In genomic region chr14:64632056-64632455, GRCh38 we compare ENCODE assay signal across 22 cellular contexts.
DNase-seq lines count a peak whose midpoint lies in the region; ATAC-seq, FAIRE-seq and TF ChIP-seq lines count a peak whose summit lies in the region.
"Had no signal": no experiment of that assay in that cellular context is flagged by ENCODE, and none has a peak within 500 bp of the region (broad histone marks: within the 10 kb centered on the region; RNA-seq: fewer than 3 reads in every experiment).

No MANE protein-coding gene starts in this region.

- H3K4ac ChIP-seq in IMR-90 (ENCODE audit: low read depth, low read length), result no peak overlapping the region

- ATAC-seq in A549 (no peak), IMR-90 (ENCODE audit: low read depth) (no peak), GM21526 (IDR thresholded peaks at IDR 0.05; ENCODE audit: low FRiP score, unreplicated experiment) (no peak)
- no peak for ATAC-seq in activated CD8-positive, alpha-beta T cell treated with anti-CD3 and anti-CD28 coated beads, Interleukin-2, amount 10 ng/mL, durations not matched to agents 7 days and 5 days
- ATAC-seq: body of pancreas, gastrocnemius medialis, Panc1 had no signal

- H2BK5ac ChIP-seq in IMR-90 (ENCODE audit: low read depth, low read length, poor library complexity, severe bottlenecking), result no peak overlapping the region

- WGBS in A549 (ENCODE audit: missing lambda C conversion rate), result 64% methylated on average over 5 of the region's 5 CpGs
- WGBS in IMR-90 (ENCODE audit: extremely low coverage in 2 of 2, insufficient read length in 1 of 2), 2 experiments, result 83% methylated on average over 2 of the region's 5 CpGs; no CpG with 5 or more reads in 1 of the 2 experiments

- H3K18ac ChIP-seq in IMR-90 (ENCODE audit: low read depth, low read length), result 0 out of 2 replicates have a peak overlapping the region, but pooled peaks have one; percentile 27

- TF ChIP-seq RAD21 in A549 (conservative IDR thresholded peaks at IDR 0.05 in 1 of 2, IDR thresholded peaks at IDR 0.05 in 1 of 2), result no peak
- TF ChIP-seq RAD21 in IMR-90 (IDR thresholded peaks at IDR 0.05; ENCODE audit: low read length), result no peak

- TF ChIP-seq CTCF in A549 (IDR thresholded peaks at IDR 0.05) (no peak), IMR-90 (conservative IDR thresholded peaks at IDR 0.05; ENCODE audit: low read depth, low read length) (no peak), dorsolateral prefrontal cortex (IDR thresholded peaks at IDR 0.05 in 54 of 56, conservative IDR thresholded peaks at IDR 0.05 in 2 of 56; ENCODE audit: low read depth in 1 of 56, partially characterized antibody in 56 of 56) (peak in 14 of 56 donors; percentile 8 to 44 (median 21)), GM13976 (IDR thresholded peaks at IDR 0.05; ENCODE audit: borderline replicate concordance, control extremely low read depth, extremely low read depth, insufficient read depth, missing control alignments) (no peak)

- H4K5ac ChIP-seq in IMR-90 (ENCODE audit: low read depth, low read length), result no peak overlapping the region

- 0 out of 4 replicates have a peak overlapping the region, but pooled peaks of 1 of the 2 experiments have one; percentile 13 for H4K8ac ChIP-seq in IMR-90 (ENCODE audit: low read depth in 2 of 2, low read length in 2 of 2)

- H3K27ac Mint-ChIP-seq in activated CD8-positive, alpha-beta T cell treated with anti-CD3 and anti-CD28 coated beads, Interleukin-2, amount 10 ng/mL, durations not matched to agents 7 days and 5 days, result no peak overlapping the region
- H3K27ac Mint-ChIP-seq: activated naive CD4-positive, alpha-beta T cell treated with anti-CD3 and anti-CD28 coated beads, Interleukin-2, amount 50 U/mL, for 24 hours; CD8-positive, alpha-beta memory T cell; nephron progenitor cell; stimulated activated naive CD8-positive, alpha-beta T cell treated with anti-CD3 and anti-CD28 coated beads, Interleukin-15, Interleukin-2, amounts not matched to agents 100 ng/mL and 50 ng/mL, for 24 hours had no signal

- no TSS peak for BruUV-seq in IMR-90 (replicated peaks; lab: Mats Ljungman, UMichigan)

- peaks cover 8% of the 10 kb centered on the region for H3K9me1 ChIP-seq in IMR-90 (ENCODE audit: insufficient read depth, low read length)

- H3K27me3 ChIP-seq in IMR-90 (ENCODE audit: control insufficient read depth, insufficient read depth, low read length) (no peaks in the 10 kb centered on the region), dorsolateral prefrontal cortex (no peaks in the 10 kb centered on the region), muscle layer of colon (ENCODE audit: control insufficient read depth in 1 of 2, insufficient read depth in 2 of 2, low read length in 2 of 2) (no peaks in the 10 kb centered on the region)
- H3K27me3 ChIP-seq: body of pancreas, gastrocnemius medialis, uterus had no signal

- H3K4me3 ChIP-seq in A549 (no peak overlapping the region), IMR-90 (ENCODE audit: insufficient read depth, low read depth, low read length) (no peak overlapping the region), dorsolateral prefrontal cortex (peak overlapping the region in 1 of 59 donors; percentile 18), muscle layer of colon (ENCODE audit: low read depth in 1 of 2, low read length in 2 of 2) (no peak overlapping the region)
- H3K4me3 ChIP-seq: body of pancreas, gastrocnemius medialis, uterus had no signal

- H3K23ac ChIP-seq in IMR-90 (ENCODE audit: low read depth, low read length), result no peak overlapping the region

- H3K79me1 ChIP-seq in IMR-90 (ENCODE audit: low read depth in 1 of 2, low read length in 2 of 2), result no peaks in the 10 kb centered on the region

- no peak overlapping the region for H2AFZ ChIP-seq in IMR-90 (replicated peaks; ENCODE audit: low read length, poor library complexity)

- no peaks in the 10 kb centered on the region for H4K20me1 ChIP-seq in IMR-90 (ENCODE audit: insufficient read depth, low read length)

- H3K14ac ChIP-seq in IMR-90 (replicated peaks; ENCODE audit: low read depth, low read length), result peak overlapping the region; percentile 53

- H4K91ac ChIP-seq in IMR-90 (ENCODE audit: insufficient read depth, low read depth, low read length), result no peak overlapping the region

- peaks cover 59% of the 10 kb centered on the region for H3K4me1 ChIP-seq in A549
- H3K4me1 ChIP-seq in IMR-90 (ENCODE audit: control insufficient read depth, insufficient read depth, low read length), result peaks cover 20% of the 10 kb centered on the region
- peaks cover 31% of the 10 kb centered on the region for H3K4me1 ChIP-seq in muscle layer of colon (ENCODE audit: insufficient read depth, low read length)
- H3K4me1 ChIP-seq: uterus had no signal

- H3K9ac ChIP-seq in IMR-90 (ENCODE audit: low read depth, low read length) (no peak overlapping the region), muscle layer of colon (ENCODE audit: low read length) (no peak overlapping the region)
- H3K9ac ChIP-seq: SK-N-SH had no signal

- dilution Hi-C loops in IMR-90 (cut with HindIII; ENCODE audit: low sequenced_read_pairs, unreplicated experiment), result no loop called here

- POLR2A ChIA-PET in A549 (lab: Yijun Ruan, JAX), result interaction anchor here (1.8 kb wide), 1 partner anchor 92 kb away, joined by 14 read pairs; the partner anchor contains the start of gene HSPA2
- POLR2A ChIA-PET in IMR-90 (lab: Charles Lee; ENCODE audit: unreplicated experiment), result no interaction called here
- POLR2A ChIA-PET in activated CD8-positive, alpha-beta T cell treated with anti-CD3 and anti-CD28 coated beads, Interleukin-2, amount 10 ng/mL, durations not matched to agents 7 days and 5 days (lab: Charles Lee), result interaction anchor here (1.2 kb wide), 1 partner anchor 8 kb away, joined by 4 read pairs; no protein-coding TSS in a partner anchor

- H3K9me3 Mint-ChIP-seq in activated CD8-positive, alpha-beta T cell treated with anti-CD3 and anti-CD28 coated beads, Interleukin-2, amount 10 ng/mL, durations not matched to agents 7 days and 5 days (ENCODE audit: insufficient read depth), result no peaks in the 10 kb centered on the region
- H3K9me3 Mint-ChIP-seq: activated naive CD4-positive, alpha-beta T cell treated with anti-CD3 and anti-CD28 coated beads, Interleukin-2, amount 50 U/mL, for 24 hours; CD8-positive, alpha-beta memory T cell; nephron progenitor cell; stimulated activated naive CD8-positive, alpha-beta T cell treated with anti-CD3 and anti-CD28 coated beads, Interleukin-15, Interleukin-2, amounts not matched to agents 100 ng/mL and 50 ng/mL, for 24 hours had no signal

- H3K27me3 Mint-ChIP-seq in activated CD8-positive, alpha-beta T cell treated with anti-CD3 and anti-CD28 coated beads, Interleukin-2, amount 10 ng/mL, durations not matched to agents 7 days and 5 days (ENCODE audit: low read depth), result peaks cover 17% of the 10 kb centered on the region
- H3K27me3 Mint-ChIP-seq: activated naive CD4-positive, alpha-beta T cell treated with anti-CD3 and anti-CD28 coated beads, Interleukin-2, amount 50 U/mL, for 24 hours had no signal

- no peak overlapping the region for H3K4me2 ChIP-seq in A549
- H3K4me2 ChIP-seq in IMR-90 (ENCODE audit: low read depth, low read length), result no peak overlapping the region
- H3K4me2 ChIP-seq: SK-N-SH had no signal

- H3K27ac ChIP-seq in A549 (peak overlapping the region; percentile 43 to 66; a peak in 5 of 6 replicates), IMR-90 (ENCODE audit: insufficient read depth, low read length) (no peak overlapping the region), dorsolateral prefrontal cortex (peak overlapping the region in 46 of 59 donors; percentile 2 to 82 (median 58)), muscle layer of colon (ENCODE audit: low read depth, low read length) (peak overlapping the region; percentile 70)
- H3K27ac ChIP-seq: body of pancreas, gastrocnemius medialis, uterus had no signal

- in situ Hi-C loops in IMR-90 (cut with MboI; ENCODE audit: low sequenced_read_pairs), result loop anchor here (5.0 kb wide), 1 partner anchor 90 kb away; the partner anchor contains the start of gene HSPA2
- in situ Hi-C loops in GM13976 (cut with MboI; ENCODE audit: low sequenced_read_pairs, unreplicated experiment), result loop anchor here (10.0 kb wide), 1 partner anchor 287 kb away; no protein-coding TSS in a partner anchor

- peak overlapping the region; percentile 53; the same call in 1 of the 2 replicates for H2BK20ac ChIP-seq in IMR-90 (ENCODE audit: low read depth, low read length)

- H2AK5ac ChIP-seq in IMR-90 (ENCODE audit: low read depth, low read length), result peak overlapping the region; percentile 66; the same call in 1 of the 2 replicates

- no peak overlapping the region for H3K56ac ChIP-seq in IMR-90 (ENCODE audit: extremely low read depth, insufficient read depth, low read length)

- H3K36me3 ChIP-seq in IMR-90 (ENCODE audit: control insufficient read depth, insufficient read depth, low read length) (no peaks in the 10 kb centered on the region), muscle layer of colon (ENCODE audit: insufficient read depth, low read length) (no peaks in the 10 kb centered on the region)
- H3K36me3 ChIP-seq: gastrocnemius medialis, uterus had no signal

- CTCF ChIA-PET in A549 (lab: Yijun Ruan, JAX), result interaction anchor here (0.5 to 7.2 kb wide), 7 partner anchors 14 to 301 kb away, joined by 3 to 48 read pairs (median 4); partner anchors contain the start of gene HSPA2
- CTCF ChIA-PET in IMR-90 (lab: Yijun Ruan, JAX), result interaction anchor here (0.9 kb wide), 2 partner anchors 20 to 95 kb away, joined by 3 read pairs; no protein-coding TSS in a partner anchor
- CTCF ChIA-PET in activated CD8-positive, alpha-beta T cell treated with anti-CD3 and anti-CD28 coated beads, Interleukin-2, amount 10 ng/mL, durations not matched to agents 7 days and 5 days (lab: Charles Lee), result interaction anchor here (0.7 kb wide), 1 partner anchor 288 kb away, joined by 4 read pairs; no protein-coding TSS in a partner anchor

- peak overlapping the region; percentile 56 for H2BK120ac ChIP-seq in IMR-90 (ENCODE audit: low read depth, low read length)

- H3K36me3 Mint-ChIP-seq in activated CD8-positive, alpha-beta T cell treated with anti-CD3 and anti-CD28 coated beads, Interleukin-2, amount 10 ng/mL, durations not matched to agents 7 days and 5 days (ENCODE audit: low read depth), result no peaks in the 10 kb centered on the region
- H3K36me3 Mint-ChIP-seq: activated naive CD4-positive, alpha-beta T cell treated with anti-CD3 and anti-CD28 coated beads, Interleukin-2, amount 50 U/mL, for 24 hours; CD8-positive, alpha-beta memory T cell had no signal

- H2AK9ac ChIP-seq in IMR-90 (replicated peaks; ENCODE audit: low read depth, low read length, poor library complexity), result no peak overlapping the region

- TF ChIP-seq POLR2A in A549 (IDR thresholded peaks at IDR 0.05; ENCODE audit: low read length) (no peak), IMR-90 (IDR thresholded peaks at IDR 0.05; ENCODE audit: low read depth, low read length) (no peak)

- H3K4me3 Mint-ChIP-seq in activated CD8-positive, alpha-beta T cell treated with anti-CD3 and anti-CD28 coated beads, Interleukin-2, amount 10 ng/mL, durations not matched to agents 7 days and 5 days, result no peak overlapping the region
- H3K4me3 Mint-ChIP-seq: activated naive CD4-positive, alpha-beta T cell treated with anti-CD3 and anti-CD28 coated beads, Interleukin-2, amount 50 U/mL, for 24 hours; CD8-positive, alpha-beta memory T cell; nephron progenitor cell; stimulated activated naive CD8-positive, alpha-beta T cell treated with anti-CD3 and anti-CD28 coated beads, Interleukin-15, Interleukin-2, amounts not matched to agents 100 ng/mL and 50 ng/mL, for 24 hours had no signal

- 0 out of 3 replicates have a peak overlapping the region, but pooled peaks have one; percentile 54 for H2BK15ac ChIP-seq in IMR-90 (ENCODE audit: low read depth, low read length)

- DNase-seq in A549 (ENCODE audit: low read depth in 1 of 2, low spot score in 1 of 2), result no peak
- DNase-seq in IMR-90, result no peak
- DNase-seq in dorsolateral prefrontal cortex, result peak in 1 of 10 donors; percentile 45
- DNase-seq in GM13976 (ENCODE audit: low spot score), result no peak
- no peak for DNase-seq in activated CD8-positive, alpha-beta T cell treated with anti-CD3 and anti-CD28 coated beads, Interleukin-2, amount 10 ng/mL, durations not matched to agents 7 days and 5 days
- DNase-seq in NCI-H1048 (lab: John Stamatoyannopoulos, UW), result no peak
- DNase-seq: activated CD4-positive, alpha-beta T cell treated with anti-CD3 and anti-CD28 coated beads, Interleukin-2, amount 50 U/mL, for 4 hours; body of pancreas; CD8-positive, alpha-beta memory T cell; cortex of kidney; DND-41; gastrocnemius medialis; NCI-H1105; nephron progenitor cell; SK-N-SH; stimulated activated CD4-positive, alpha-beta T cell treated with anti-CD3 and anti-CD28 coated beads, Interleukin-15, amount 100 ng/mL, for 24 hours; uterus had no signal

- peaks cover 6% of the 10 kb centered on the region for H3K4me1 Mint-ChIP-seq in activated CD8-positive, alpha-beta T cell treated with anti-CD3 and anti-CD28 coated beads, Interleukin-2, amount 10 ng/mL, durations not matched to agents 7 days and 5 days (ENCODE audit: low read depth)
- H3K4me1 Mint-ChIP-seq: activated naive CD4-positive, alpha-beta T cell treated with anti-CD3 and anti-CD28 coated beads, Interleukin-2, amount 50 U/mL, for 24 hours had no signal

- TF ChIP-seq EP300 in A549 (IDR thresholded peaks at IDR 0.05), result no peak

- no peak for FAIRE-seq in A549 (lab: Jason Lieb, UNC)

- intact Hi-C loops in IMR-90 (cut with micrococcal nuclease) (no loop called here), dorsolateral prefrontal cortex (cut with DNase I) (loop anchor here (10.0 kb wide), 2 partner anchors 127 to 287 kb away; partner anchors contain the start of genes ZBTB1 (in 2 of the 2) and ZBTB25 (in 2 of the 2))

- H3K9me3 ChIP-seq in A549, result no peaks in the 10 kb centered on the region
- H3K9me3 ChIP-seq in IMR-90 (ENCODE audit: control insufficient read depth, insufficient read depth, low read length), result no peaks in the 10 kb centered on the region
- no peaks in the 10 kb centered on the region for H3K9me3 ChIP-seq in muscle layer of colon (ENCODE audit: low read length)
- H3K9me3 ChIP-seq: body of pancreas, gastrocnemius medialis, SK-N-SH, uterus had no signal
